ENCODE assay signal across 12 cellular contexts in the genomic region with DNA sequence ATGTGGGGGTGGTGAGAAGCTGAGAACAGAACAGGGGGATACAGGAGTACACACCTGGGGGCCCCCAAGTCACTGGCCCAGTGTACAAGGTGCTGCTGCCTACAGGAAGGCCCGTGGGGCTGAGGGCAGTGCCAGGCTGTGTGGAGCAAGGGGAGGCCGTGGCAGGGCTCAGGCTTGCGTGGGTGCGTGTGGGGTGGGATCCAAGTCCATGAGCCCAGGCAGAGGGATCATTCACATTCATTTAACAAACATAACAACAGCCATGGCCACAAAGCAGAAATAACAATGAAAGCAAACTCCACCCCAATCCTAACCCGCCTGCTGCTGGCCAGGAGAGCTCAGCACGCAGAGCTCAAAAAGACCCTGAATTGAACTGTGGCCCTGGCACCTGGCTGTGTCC. TPM values are rescaled to one million over a fixed set of nuclear protein-coding genes. Genes with fewer than 3 reads are reported as not detected.
DNase-seq lines count a peak whose midpoint lies in the region; ATAC-seq and TF ChIP-seq lines count a peak whose summit lies in the region.
"Had no signal": no experiment of that assay in that cellular context is flagged by ENCODE, and none has a peak within 500 bp of the region (broad histone marks: within the 10 kb centered on the region; RNA-seq: fewer than 3 reads in every experiment).

No MANE protein-coding gene starts in this region.

- H4K8ac ChIP-seq in IMR-90 (ENCODE audit: low read depth in 2 of 2, low read length in 2 of 2) = no peak overlapping the region

- H2AK5ac ChIP-seq in IMR-90 (ENCODE audit: low read depth, low read length) = peak overlapping the region; percentile 49; the same call in 1 of the 2 replicates

- intact Hi-C loops in IMR-90 (cut with micrococcal nuclease) = no loop called here

- H2BK15ac ChIP-seq in IMR-90 (ENCODE audit: low read depth, low read length) = no peak overlapping the region

- no peak overlapping the region for H3K23ac ChIP-seq in IMR-90 (ENCODE audit: low read depth, low read length)

- DNase-seq in 8988T = peak; percentile 9
- no peak for DNase-seq in IMR-90
- no peak for DNase-seq in coronary artery (ENCODE audit: low spot score)
- DNase-seq in omental fat pad (ENCODE audit: low spot score) = no peak
- DNase-seq in NCI-H2029 treated with DMSO at 0.1 percent for 48 hours (lab: John Stamatoyannopoulos, UW) = no peak
- DNase-seq in DMS79 (lab: John Stamatoyannopoulos, UW) = no peak
- no peak for DNase-seq in NK-92 treated with Interleukin-12 subunit alpha and Interleukin-12 subunit beta, amount 100 ng/mL, for 24 hours (lab: John Stamatoyannopoulos, UW)
- DNase-seq: erythroblast had no signal

- H3K4me3 ChIP-seq in IMR-90 (ENCODE audit: insufficient read depth, low read depth, low read length) = no peak overlapping the region
- peak overlapping the region; percentile 52 for H3K4me3 ChIP-seq in coronary artery
- H3K4me3 ChIP-seq: GM12878, MG63 had no signal

- TF ChIP-seq CTCF in IMR-90 (conservative IDR thresholded peaks at IDR 0.05; ENCODE audit: low read depth, low read length) (no peak), coronary artery (IDR thresholded peaks at IDR 0.05) (no peak), omental fat pad (IDR thresholded peaks at IDR 0.05) (no peak)

- no peak overlapping the region for H3K4me2 ChIP-seq in IMR-90 (ENCODE audit: low read depth, low read length)

- no peaks in the 10 kb centered on the region for H3K9me3 ChIP-seq in IMR-90 (ENCODE audit: control insufficient read depth, insufficient read depth, low read length)
- H3K9me3 ChIP-seq: MG63 had no signal

- no peak for TF ChIP-seq POLR2A in IMR-90 (IDR thresholded peaks at IDR 0.05; ENCODE audit: low read depth, low read length)

- dilution Hi-C loops in IMR-90 (cut with HindIII; ENCODE audit: low sequenced_read_pairs, unreplicated experiment) = no loop called here

- H2BK120ac ChIP-seq in IMR-90 (ENCODE audit: low read depth, low read length) = no peak overlapping the region

- no peak overlapping the region for H2BK5ac ChIP-seq in IMR-90 (ENCODE audit: low read depth, low read length, poor library complexity, severe bottlenecking)

- no peak overlapping the region for H3K4ac ChIP-seq in IMR-90 (ENCODE audit: low read depth, low read length)

- ATAC-seq in IMR-90 (ENCODE audit: low read depth) (no peak), omental fat pad (ENCODE audit: low FRiP score) (peak; percentile 22), GM19351 (IDR thresholded peaks at IDR 0.05; ENCODE audit: unreplicated experiment) (no peak)
- ATAC-seq: GM12878 had no signal

- no peak overlapping the region for H2AK9ac ChIP-seq in IMR-90 (replicated peaks; ENCODE audit: low read depth, low read length, poor library complexity)

- H3K9ac ChIP-seq in IMR-90 (ENCODE audit: low read depth, low read length) = no peak overlapping the region

- POLR2A ChIA-PET in IMR-90 (lab: Charles Lee; ENCODE audit: unreplicated experiment) = no interaction called here

- H3K56ac ChIP-seq in IMR-90 (ENCODE audit: extremely low read depth, insufficient read depth, low read length) = no peak overlapping the region

- H3K36me3 ChIP-seq in IMR-90 (ENCODE audit: control insufficient read depth, insufficient read depth, low read length) = no peaks in the 10 kb centered on the region
- H3K36me3 ChIP-seq: MG63 had no signal

- no peak overlapping the region for H2AFZ ChIP-seq in IMR-90 (replicated peaks; ENCODE audit: low read length, poor library complexity)

- H3K79me1 ChIP-seq in IMR-90 (ENCODE audit: low read depth in 1 of 2, low read length in 2 of 2) = no peaks in the 10 kb centered on the region

- BruUV-seq in IMR-90 (replicated peaks; lab: Mats Ljungman, UMichigan) = no TSS peak

- no peak overlapping the region for H3K27ac ChIP-seq in IMR-90 (ENCODE audit: insufficient read depth, low read length)
- peak overlapping the region; percentile 73 to 96 for H3K27ac ChIP-seq in coronary artery

- H3K14ac ChIP-seq in IMR-90 (replicated peaks; ENCODE audit: low read depth, low read length) = no peak overlapping the region

- in situ Hi-C loops in IMR-90 (cut with MboI; ENCODE audit: low sequenced_read_pairs) = no loop called here

- CTCF ChIA-PET in IMR-90 (lab: Yijun Ruan, JAX) = interaction anchor here (0.6 to 1.4 kb wide), 2 partner anchors 14 to 141 kb away, joined by 3 to 6 read pairs; no protein-coding TSS in a partner anchor

- no peak overlapping the region for H2BK20ac ChIP-seq in IMR-90 (ENCODE audit: low read depth, low read length)

- no peaks in the 10 kb centered on the region for H3K9me1 ChIP-seq in IMR-90 (ENCODE audit: insufficient read depth, low read length)

- H4K5ac ChIP-seq in IMR-90 (ENCODE audit: low read depth, low read length) = no peak overlapping the region

- TF ChIP-seq RAD21 in IMR-90 (IDR thresholded peaks at IDR 0.05; ENCODE audit: low read length) = no peak

- H3K18ac ChIP-seq in IMR-90 (ENCODE audit: low read depth, low read length) = no peak overlapping the region

- no CpG with 5 or more reads among the region's 6 CpGs for WGBS in IMR-90 (ENCODE audit: extremely low coverage in 2 of 2, insufficient read length in 1 of 2), 2 experiments

- H3K27me3 ChIP-seq in IMR-90 (ENCODE audit: control insufficient read depth, insufficient read depth, low read length) = no peaks in the 10 kb centered on the region
- H3K27me3 ChIP-seq: MG63 had no signal

- no peak overlapping the region for H4K91ac ChIP-seq in IMR-90 (ENCODE audit: insufficient read depth, low read depth, low read length)

- H4K20me1 ChIP-seq in IMR-90 (ENCODE audit: insufficient read depth, low read length) = no peaks in the 10 kb centered on the region

- peaks cover 17% of the 10 kb centered on the region for H3K4me1 ChIP-seq in IMR-90 (ENCODE audit: control insufficient read depth, insufficient read depth, low read length)

TF ChIP-seq in IMR-90, 13 proteins besides CTCF, POLR2A, EP300 and RAD21:
- TF ChIP-seq CEBPB (IDR thresholded peaks at IDR 0.05; ENCODE audit: low read depth, low read length) = no peak
- no peak for TF ChIP-seq RCOR1 (IDR thresholded peaks at IDR 0.05; ENCODE audit: insufficient replicate concordance, low read length)
- no peak for TF ChIP-seq BHLHE40 (IDR thresholded peaks at IDR 0.05; ENCODE audit: low read depth, low read length)
- no peak for TF ChIP-seq NFE2L2 (IDR thresholded peaks at IDR 0.05; ENCODE audit: low read depth, low read length)
- TF ChIP-seq CHD1 (IDR thresholded peaks at IDR 0.05; ENCODE audit: low read depth, low read length) = no peak
- no peak for TF ChIP-seq MAZ (IDR thresholded peaks at IDR 0.05; ENCODE audit: borderline replicate concordance, low read depth, low read length)
- TF ChIP-seq MAFK (IDR thresholded peaks at IDR 0.05; ENCODE audit: low read depth, low read length) = no peak
- TF ChIP-seq, protein P1, sequence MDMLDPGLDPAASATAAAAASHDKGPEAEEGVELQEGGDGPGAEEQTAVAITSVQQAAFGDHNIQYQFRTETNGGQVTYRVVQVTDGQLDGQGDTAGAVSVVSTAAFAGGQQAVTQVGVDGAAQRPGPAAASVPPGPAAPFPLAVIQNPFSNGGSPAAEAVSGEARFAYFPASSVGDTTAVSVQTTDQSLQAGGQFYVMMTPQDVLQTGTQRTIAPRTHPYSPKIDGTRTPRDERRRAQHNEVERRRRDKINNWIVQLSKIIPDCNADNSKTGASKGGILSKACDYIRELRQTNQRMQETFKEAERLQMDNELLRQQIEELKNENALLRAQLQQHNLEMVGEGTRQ (IDR thresholded peaks at IDR 0.05; ENCODE audit: low read depth, low read length) = no peak
- TF ChIP-seq FOS (IDR thresholded peaks at IDR 0.05; ENCODE audit: low read depth, low read length) = no peak
- no peak for TF ChIP-seq MXI1 (IDR thresholded peaks at IDR 0.05; ENCODE audit: borderline replicate concordance, low read depth, low read length)
- TF ChIP-seq, protein P2, sequence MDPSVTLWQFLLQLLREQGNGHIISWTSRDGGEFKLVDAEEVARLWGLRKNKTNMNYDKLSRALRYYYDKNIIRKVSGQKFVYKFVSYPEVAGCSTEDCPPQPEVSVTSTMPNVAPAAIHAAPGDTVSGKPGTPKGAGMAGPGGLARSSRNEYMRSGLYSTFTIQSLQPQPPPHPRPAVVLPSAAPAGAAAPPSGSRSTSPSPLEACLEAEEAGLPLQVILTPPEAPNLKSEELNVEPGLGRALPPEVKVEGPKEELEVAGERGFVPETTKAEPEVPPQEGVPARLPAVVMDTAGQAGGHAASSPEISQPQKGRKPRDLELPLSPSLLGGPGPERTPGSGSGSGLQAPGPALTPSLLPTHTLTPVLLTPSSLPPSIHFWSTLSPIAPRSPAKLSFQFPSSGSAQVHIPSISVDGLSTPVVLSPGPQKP (IDR thresholded peaks at IDR 0.05; ENCODE audit: borderline replicate concordance, low read depth, low read length) = no peak

RNA-seq across cellular contexts. Expression of a gene that starts 17.1 kb away (rescaled TPM):
- total RNA-seq in IMR-90 (2012; rRNA removed) = not detected in 2 replicates
- not detected in 2 replicates for polyA plus RNA-seq in IMR-90 (2012; rRNA removed)
- not detected in 2 replicates for polyA plus RNA-seq in IMR-90 (2012; cell fraction: cytosol; rRNA removed)
- polyA plus RNA-seq in IMR-90 (2012; cell fraction: nucleus; rRNA removed; ENCODE audit: low replicate concordance) = not detected in 2 replicates
- total RNA-seq in omental fat pad = not detected
- total RNA-seq: GM12878, subcutaneous adipose tissue had no signal
- polyA plus RNA-seq: GM12878 had no signal
